ENCODE assay signal across 8 cellular contexts in the genomic region with DNA sequence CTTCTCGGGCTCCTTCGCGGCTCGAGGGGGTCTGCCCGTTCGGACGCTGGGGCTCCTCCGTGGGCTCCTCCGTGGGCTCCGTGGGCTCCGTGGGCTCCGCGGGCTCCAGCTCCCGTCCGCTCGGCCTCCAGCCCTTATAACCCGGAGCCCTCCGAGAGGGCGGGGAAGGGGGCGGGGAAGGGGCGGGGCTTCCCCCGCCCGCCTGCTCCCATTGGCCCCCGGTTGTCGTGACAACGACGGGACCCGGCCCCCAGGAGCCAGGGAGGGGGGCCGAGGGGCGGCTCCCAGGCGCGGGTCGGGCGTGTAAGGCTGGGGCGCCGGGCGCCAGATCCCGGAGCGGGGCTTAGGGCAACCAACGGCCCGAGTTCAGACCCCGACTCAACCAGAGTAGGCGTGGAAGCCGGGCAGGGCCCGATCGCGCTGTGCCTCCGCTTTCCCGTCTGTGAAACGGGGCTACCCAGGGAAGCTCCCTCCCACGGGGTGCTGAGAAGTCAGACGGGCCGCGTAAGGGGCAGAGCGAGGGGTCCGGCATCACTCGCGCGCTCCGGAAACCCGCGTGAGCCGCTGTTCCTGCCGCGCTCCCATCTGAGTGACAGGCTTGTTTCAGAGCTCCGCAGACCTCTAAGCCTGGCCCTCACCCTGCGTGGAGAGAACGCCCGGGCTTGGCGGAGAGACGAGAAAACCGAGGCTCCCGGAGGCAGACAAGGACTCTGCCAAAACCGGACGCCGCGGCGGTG. TPM values are rescaled to one million over a fixed set of nuclear protein-coding genes. Genes with fewer than 3 reads are reported as not detected.
DNase-seq lines count a peak whose midpoint lies in the region; ATAC-seq and TF ChIP-seq lines count a peak whose summit lies in the region.

GFPT2 (minus strand) TSS at position 111 of the 737 bp plus-strand sequence. CDS start 119 bp downstream, outside the sequence.

- CTCF ChIA-PET in activated CD8-positive, alpha-beta T cell treated with anti-CD3 and anti-CD28 coated beads for 36 hours (lab: Charles Lee), result interaction anchor here (1.3 kb wide), 2 partner anchors 9 to 25 kb away, joined by 5 to 6 read pairs; no protein-coding TSS in a partner anchor

- H3K27me3 Mint-ChIP-seq in activated CD8-positive, alpha-beta T cell treated with anti-CD3 and anti-CD28 coated beads for 36 hours, result peaks cover 34% of the 10 kb centered on the region

- no peaks in the 10 kb centered on the region for H3K4me1 ChIP-seq in duodenal mucosa (ENCODE audit: control insufficient read depth in 1 of 2, insufficient read depth in 2 of 2, low read length in 2 of 2)
- peaks cover 0 to 16% (median 4%) of the 10 kb centered on the region in 4 donors for H3K4me1 ChIP-seq in right lobe of liver

- H3K4me3 ChIP-seq in duodenal mucosa (ENCODE audit: low read depth in 1 of 2, low read length in 2 of 2) (peak within 1 kb of the TSS; percentile 65 to 69), right lobe of liver (peak within 1 kb of the TSS; percentile 40 to 55 (median 44))

- H3K36me3 Mint-ChIP-seq in activated CD8-positive, alpha-beta T cell treated with anti-CD3 and anti-CD28 coated beads for 36 hours (ENCODE audit: low read depth), result no peaks in the 10 kb centered on the region

- no peaks in the 10 kb centered on the region for H3K36me3 ChIP-seq in duodenal mucosa (ENCODE audit: control insufficient read depth in 1 of 2, insufficient read depth in 2 of 2, low read length in 2 of 2)
- H3K36me3 ChIP-seq in right lobe of liver, result no peaks in the 10 kb centered on the region

- H3K27ac ChIP-seq in duodenal mucosa (ENCODE audit: low read depth, low read length) (no peak within 1 kb of the TSS), right lobe of liver (no peak within 1 kb of the TSS)

- in situ Hi-C loops in G401 (cut with HindIII; ENCODE audit: low sequenced_read_pairs), result no loop called here

- H3K4me3 Mint-ChIP-seq in activated CD8-positive, alpha-beta T cell treated with anti-CD3 and anti-CD28 coated beads for 36 hours, result peak within 1 kb of the TSS; percentile 61

- H3K27me3 ChIP-seq in duodenal mucosa (ENCODE audit: control insufficient read depth in 1 of 2, insufficient read depth in 2 of 2, low read length in 2 of 2), result peaks cover 37 to 43% of the 10 kb centered on the region in 2 donors
- peaks cover 0 to 5% of the 10 kb centered on the region in 2 donors for H3K27me3 ChIP-seq in right lobe of liver

- POLR2A ChIA-PET in activated CD8-positive, alpha-beta T cell treated with anti-CD3 and anti-CD28 coated beads for 36 hours (lab: Charles Lee), result no interaction called here

- ATAC-seq in HG02571 (IDR thresholded peaks at IDR 0.05; ENCODE audit: unreplicated experiment) (peak; percentile 81), right lobe of liver (peak; percentile 82 to 92 (median 86)), HG03378 (IDR thresholded peaks at IDR 0.05; ENCODE audit: unreplicated experiment) (no peak)
- peak; percentile 90 for ATAC-seq in activated CD8-positive, alpha-beta T cell treated with anti-CD3 and anti-CD28 coated beads for 36 hours

- no peak for TF ChIP-seq CTCF in activated CD8-positive, alpha-beta T cell treated with anti-CD3 and anti-CD28 coated beads for 36 hours (IDR thresholded peaks at IDR 0.05)
- TF ChIP-seq CTCF in right lobe of liver (IDR thresholded peaks at IDR 0.05), result no peak

- H3K9me3 ChIP-seq in duodenal mucosa (ENCODE audit: control insufficient read depth in 1 of 2, low read length in 2 of 2) (no peaks in the 10 kb centered on the region), right lobe of liver (no peaks in the 10 kb centered on the region)

- H3K9me3 Mint-ChIP-seq in activated CD8-positive, alpha-beta T cell treated with anti-CD3 and anti-CD28 coated beads for 36 hours, result no peaks in the 10 kb centered on the region

- DNase-seq in G401 (ENCODE audit: low spot score) (peak; percentile 89), NCI-H2196 (lab: John Stamatoyannopoulos, UW; ENCODE audit: unreplicated experiment) (peak; percentile 81), right lobe of liver (peak; percentile 60 to 72 (median 70))
- peak; percentile 60 for DNase-seq in activated CD8-positive, alpha-beta T cell treated with anti-CD3 and anti-CD28 coated beads for 36 hours
- peak; percentile 71 for DNase-seq in stimulated activated CD4-positive, alpha-beta T cell treated with anti-CD3 and anti-CD28 coated beads, Interleukin-4, amount 100 ng/mL, for 1 hour

- TF ChIP-seq POLR2A in right lobe of liver (IDR thresholded peaks at IDR 0.05), result no peak

- intact Hi-C loops in activated CD8-positive, alpha-beta T cell treated with anti-CD3 and anti-CD28 coated beads for 36 hours (cut with micrococcal nuclease), result no loop called here
- intact Hi-C loops in right lobe of liver (cut with DNase I), result no loop called here

- 0% methylated on average over 14 of the region's 78 CpGs for WGBS in right lobe of liver (ENCODE audit: insufficient coverage, low coverage, low lambda C conversion rate, missing lambda C conversion rate)

- no peak within 1 kb of the TSS for H3K9ac ChIP-seq in duodenal mucosa (ENCODE audit: low read depth in 1 of 2, low read length in 2 of 2)

- H3K27ac Mint-ChIP-seq in activated CD8-positive, alpha-beta T cell treated with anti-CD3 and anti-CD28 coated beads for 36 hours, result no peak within 1 kb of the TSS

- peaks cover 5% of the 10 kb centered on the region for H3K4me1 Mint-ChIP-seq in activated CD8-positive, alpha-beta T cell treated with anti-CD3 and anti-CD28 coated beads for 36 hours (ENCODE audit: low read depth)

RNA-seq across cellular contexts. Expression of gene GFPT2, which starts in this region (rescaled TPM):
- 1.2 and 2.4 TPM in 2 replicates for total RNA-seq in G401 (2014; rRNA removed; shearing (Covaris generic))
- total RNA-seq in activated CD8-positive, alpha-beta T cell treated with anti-CD3 and anti-CD28 coated beads for 36 hours, result not detected
- total RNA-seq in right lobe of liver, result under 1 TPM; 0.32 to 0.93 (median 0.61) TPM

Comparison
In these comparisons a context has a peak if more than half of its experiments do, and no peak if none do; other contexts are left out.
1. Peak in DNase-seq and ATAC-seq in activated CD8-positive, alpha-beta T cell treated with anti-CD3 and anti-CD28 coated beads for 36 hours; RNA of the gene not detected or under 1 TPM.
2. Peak in DNase-seq, ATAC-seq and H3K4me3 ChIP-seq in right lobe of liver; RNA of the gene not detected or under 1 TPM.